In the genomic region with DNA sequence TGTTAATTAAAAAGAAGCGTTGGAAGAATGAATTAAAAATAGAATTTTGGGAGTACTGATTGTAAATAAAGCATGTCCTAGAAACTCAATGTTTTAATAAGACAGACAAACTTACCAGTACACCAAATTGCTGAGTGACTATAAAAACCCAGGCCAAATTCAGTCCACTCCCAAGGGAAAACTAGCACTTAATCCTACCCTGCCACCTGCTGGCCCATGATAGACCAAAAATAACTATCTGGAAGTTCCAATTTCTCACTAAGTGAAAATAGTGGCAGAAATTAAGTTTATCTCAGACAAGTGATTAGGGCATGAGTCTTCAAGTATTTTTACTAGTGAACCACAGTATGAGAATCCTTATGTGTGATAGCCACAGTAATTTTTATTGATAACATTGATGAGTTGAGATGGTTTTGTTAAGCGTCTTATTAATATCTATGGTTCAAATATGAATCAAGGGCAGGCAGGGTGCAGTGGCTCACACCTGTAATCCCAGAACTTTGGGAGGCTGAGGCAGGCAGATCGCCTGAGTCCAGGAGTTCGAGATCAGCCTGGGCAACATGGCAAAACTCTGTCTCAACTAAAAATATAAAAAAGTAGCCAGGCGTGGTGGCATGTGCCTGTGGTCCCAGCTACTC, we compare ENCODE assay signal across 10 cellular contexts. TPM values are rescaled to one million over a fixed set of nuclear protein-coding genes. Genes with fewer than 3 reads are reported as not detected.
DNase-seq lines count a peak whose midpoint lies in the region; ATAC-seq and TF ChIP-seq lines count a peak whose summit lies in the region.
"Had no signal": no experiment of that assay in that cellular context is flagged by ENCODE, and none has a peak within 500 bp of the region (broad histone marks: within the 10 kb centered on the region; RNA-seq: fewer than 3 reads in every experiment).

No MANE protein-coding gene starts in this region.

- peaks cover 4% of the 10 kb centered on the region for H3K27me3 Mint-ChIP-seq in CD8-positive, alpha-beta T cell (ENCODE audit: low read depth)
- peaks cover 35% of the 10 kb centered on the region for H3K27me3 Mint-ChIP-seq in activated T-helper 2 cell treated with anti-CD3 and anti-CD28 coated beads, Interferon-gamma antibody, Interleukin-2, Interleukin-4, amounts not matched to agents 10 μg/mL and 5 μg/mL and 100 μg/mL, durations not matched to agents 14 hours and 24 hours and 36 hours (ENCODE audit: low read depth)

- no peaks in the 10 kb centered on the region for H3K9me3 ChIP-seq in CD8-positive, alpha-beta T cell (ENCODE audit: low read length)
- H3K9me3 ChIP-seq in transverse colon, result no peaks in the 10 kb centered on the region

- H3K27ac ChIP-seq in CD8-positive, alpha-beta T cell (ENCODE audit: low read depth, low read length), result no peak overlapping the region
- H3K27ac ChIP-seq in transverse colon, result no peak overlapping the region
- H3K27ac ChIP-seq: SK-N-MC had no signal

- WGBS in transverse colon (ENCODE audit: low coverage in 1 of 2), 2 donors, result 67 to 70% methylated on average over 2 to 5 of the region's 5 CpGs

- no peak for TF ChIP-seq POLR2A in transverse colon (IDR thresholded peaks at IDR 0.05)

- CTCF ChIA-PET in CD8-positive, alpha-beta T cell (lab: Charles Lee), result interaction anchor here (1.5 kb wide), 1 partner anchor 537 kb away, joined by 7 read pairs; no protein-coding TSS in a partner anchor

- no peaks in the 10 kb centered on the region for H3K36me3 ChIP-seq in CD8-positive, alpha-beta T cell (ENCODE audit: insufficient read depth, low read length)
- no peaks in the 10 kb centered on the region for H3K36me3 ChIP-seq in transverse colon

- H3K4me3 Mint-ChIP-seq in CD8-positive, alpha-beta T cell, result no peak overlapping the region
- no peak overlapping the region for H3K4me3 Mint-ChIP-seq in activated T-helper 2 cell treated with anti-CD3 and anti-CD28 coated beads, Interferon-gamma antibody, Interleukin-2, Interleukin-4, amounts not matched to agents 10 μg/mL and 5 μg/mL and 100 μg/mL, durations not matched to agents 14 hours and 24 hours and 36 hours (ENCODE audit: low read depth)
- H3K4me3 Mint-ChIP-seq: naive B cell had no signal

- H3K9me3 Mint-ChIP-seq in CD8-positive, alpha-beta T cell, result no peaks in the 10 kb centered on the region
- no peaks in the 10 kb centered on the region for H3K9me3 Mint-ChIP-seq in activated T-helper 2 cell treated with anti-CD3 and anti-CD28 coated beads, Interferon-gamma antibody, Interleukin-2, Interleukin-4, amounts not matched to agents 10 μg/mL and 5 μg/mL and 100 μg/mL, durations not matched to agents 14 hours and 24 hours and 36 hours

- no peak overlapping the region for H3K27ac Mint-ChIP-seq in CD8-positive, alpha-beta T cell
- no peak overlapping the region for H3K27ac Mint-ChIP-seq in activated T-helper 2 cell treated with anti-CD3 and anti-CD28 coated beads, Interferon-gamma antibody, Interleukin-2, Interleukin-4, amounts not matched to agents 10 μg/mL and 5 μg/mL and 100 μg/mL, durations not matched to agents 14 hours and 24 hours and 36 hours
- H3K27ac Mint-ChIP-seq: naive B cell had no signal

- H3K27me3 ChIP-seq in CD8-positive, alpha-beta T cell (ENCODE audit: insufficient read depth, low read length), result no peaks in the 10 kb centered on the region
- H3K27me3 ChIP-seq in transverse colon, result no peaks in the 10 kb centered on the region

- in situ Hi-C loops in transverse colon (cut with MboI; ENCODE audit: low pct_ligation_motif_present in 1 of 4, low pct_unique_long_range_greater_than_20kb in 1 of 4, low sequenced_read_pairs in 3 of 4), result loop anchor here in 3 of 4 donors (10.0 to 25.0 kb wide), 6 partner anchors 340 to 650 kb away; partner anchors contain the start of genes CUL5 (in 2 of the 3), ACAT1 (in 1 of the 3), ATM (in 1 of the 3) and NPAT (in 1 of the 3)

- intact Hi-C loops in CD8-positive, alpha-beta T cell (cut with DNase I, micrococcal nuclease), result loop anchor here in 1 of 2 experiments (5.0 kb wide), 1 partner anchor 438 kb away; no protein-coding TSS in a partner anchor
- intact Hi-C loops in transverse colon (cut with DNase I; ENCODE audit: low total_unique reads), result no loop called here
- intact Hi-C loops in activated T-helper 2 cell treated with anti-CD3 and anti-CD28 coated beads, Interferon-gamma antibody, Interleukin-2, Interleukin-4, amounts not matched to agents 10 μg/mL and 5 μg/mL and 100 μg/mL, durations not matched to agents 14 hours and 24 hours and 36 hours (cut with micrococcal nuclease), result loop anchor here (2.0 to 5.0 kb wide), 2 partner anchors 536 to 648 kb away; partner anchors contain the start of gene CUL5

- H3K4me3 ChIP-seq in CD8-positive, alpha-beta T cell (ENCODE audit: low read depth, low read length), result no peak overlapping the region
- H3K4me3 ChIP-seq in transverse colon, result no peak overlapping the region
- H3K4me3 ChIP-seq: SK-N-MC had no signal

- peak; percentile 45 for TF ChIP-seq CTCF in CD8-positive, alpha-beta T cell (IDR thresholded peaks at IDR 0.05)
- peak; percentile 51 to 69 (median 52) for TF ChIP-seq CTCF in transverse colon (IDR thresholded peaks at IDR 0.05)

- no peak for ATAC-seq in CD8-positive, alpha-beta T cell
- ATAC-seq in GM18861 (IDR thresholded peaks at IDR 0.05; ENCODE audit: unreplicated experiment) (peak; percentile 51), GM21576 (IDR thresholded peaks at IDR 0.05; ENCODE audit: unreplicated experiment) (no peak)

- POLR2A ChIA-PET in CD8-positive, alpha-beta T cell (lab: Charles Lee), result interaction anchor here (1.0 kb wide), 1 partner anchor 11 kb away, joined by 3 read pairs; no protein-coding TSS in a partner anchor

- H3K4me1 ChIP-seq in CD8-positive, alpha-beta T cell (ENCODE audit: insufficient read depth, low read length), result no peaks in the 10 kb centered on the region
- H3K4me1 ChIP-seq in transverse colon, result no peaks in the 10 kb centered on the region

- no peaks in the 10 kb centered on the region for H3K36me3 Mint-ChIP-seq in CD8-positive, alpha-beta T cell
- H3K36me3 Mint-ChIP-seq in activated T-helper 2 cell treated with anti-CD3 and anti-CD28 coated beads, Interferon-gamma antibody, Interleukin-2, Interleukin-4, amounts not matched to agents 10 μg/mL and 5 μg/mL and 100 μg/mL, durations not matched to agents 14 hours and 24 hours and 36 hours (ENCODE audit: low read depth), result no peaks in the 10 kb centered on the region
- H3K36me3 Mint-ChIP-seq: naive B cell had no signal

- no peaks in the 10 kb centered on the region for H3K4me1 Mint-ChIP-seq in CD8-positive, alpha-beta T cell (ENCODE audit: low read depth)
- H3K4me1 Mint-ChIP-seq in activated T-helper 2 cell treated with anti-CD3 and anti-CD28 coated beads, Interferon-gamma antibody, Interleukin-2, Interleukin-4, amounts not matched to agents 10 μg/mL and 5 μg/mL and 100 μg/mL, durations not matched to agents 14 hours and 24 hours and 36 hours (ENCODE audit: low read depth), result no peaks in the 10 kb centered on the region

- peak in 3 of 7 experiments; percentile 16 to 25 (median 16) for DNase-seq in CD8-positive, alpha-beta T cell
- peak; percentile 36 to 75 for DNase-seq in NCI-H446 (lab: John Stamatoyannopoulos, UW)
- peak; percentile 49 for DNase-seq in amniotic epithelial cell (ENCODE audit: low read depth)
- peak; percentile 56 for DNase-seq in iPS-NIHi11 (ENCODE audit: low spot score)
- DNase-seq in transverse colon, result peak; percentile 47
- DNase-seq in activated T-helper 2 cell treated with anti-CD3 and anti-CD28 coated beads, Interferon-gamma antibody, Interleukin-2, Interleukin-4, amounts not matched to agents 10 μg/mL and 5 μg/mL and 100 μg/mL, durations not matched to agents 14 hours and 24 hours and 36 hours (ENCODE audit: low spot score), result no peak
- DNase-seq: naive B cell had no signal

- no peak for TF ChIP-seq EP300 in transverse colon (IDR thresholded peaks at IDR 0.05; ENCODE audit: low read depth)

RNA-seq across cellular contexts. Expression of gene DDX10, which starts 9.8 kb away (rescaled TPM):
- 10 to 100 TPM; 15.4 to 16.5 TPM for total RNA-seq in CD8-positive, alpha-beta T cell
- 10 to 100 TPM in 2 of 4 donors, 1 to 10 TPM in 2; 7.6 to 38.2 (median 12.6) TPM for total RNA-seq in transverse colon
- total RNA-seq in activated T-helper 2 cell treated with anti-CD3 and anti-CD28 coated beads, Interferon-gamma antibody, Interleukin-2, Interleukin-4, amounts not matched to agents 10 μg/mL and 5 μg/mL and 100 μg/mL, durations not matched to agents 14 hours and 24 hours and 36 hours, result 57.8 TPM in 2 replicates
